Comparison of ENCODE assay signal across 8 cellular contexts in genomic region chr9:136119259-136120118, GRCh38. TPM values are rescaled to one million over a fixed set of nuclear protein-coding genes. Genes with fewer than 3 reads are reported as not detected.
DNase-seq lines count a peak whose midpoint lies in the region; ATAC-seq and TF ChIP-seq lines count a peak whose summit lies in the region.

No MANE protein-coding gene starts in this region.

- 0 out of 2 replicates have a peak, but pooled peaks cover 12% of the 10 kb centered on the region for H3K4me1 ChIP-seq in PC-9 (replicated peaks; ENCODE audit: insufficient read depth)
- H3K4me1 ChIP-seq in colonic mucosa = peaks cover 16% of the 10 kb centered on the region
- peaks cover 30% of the 10 kb centered on the region for H3K4me1 ChIP-seq in lower lobe of right lung
- H3K4me1 ChIP-seq in tibial artery = peaks cover 0 to 43% (median 24%) of the 10 kb centered on the region in 4 donors

- peak overlapping the region; percentile 72 for H2AFZ ChIP-seq in PC-9

- peaks cover 13% of the 10 kb centered on the region for H4K20me1 ChIP-seq in PC-9 (ENCODE audit: insufficient read depth)

- H3K9me2 ChIP-seq in PC-9 (ENCODE audit: insufficient read depth) = no peaks in the 10 kb centered on the region

- ATAC-seq in GM21717 (IDR thresholded peaks at IDR 0.05; ENCODE audit: unreplicated experiment) (peak; percentile 9), lower lobe of right lung (peak in 1 of 2 donors; percentile 1)

- CTCF ChIA-PET in PC-9 (lab: Charles Lee) = no interaction called here

- H3K9me3 ChIP-seq in PC-9 (ENCODE audit: insufficient read depth, low read depth) (no peaks in the 10 kb centered on the region), colonic mucosa (no peaks in the 10 kb centered on the region), lower lobe of right lung (no peaks in the 10 kb centered on the region), tibial artery (no peaks in the 10 kb centered on the region)

- peak overlapping the region; percentile 99 for H3K4me2 ChIP-seq in PC-9

- intact Hi-C loops in PC-9 (cut with micrococcal nuclease; ENCODE audit: unreplicated experiment) (loop anchor here (2.0 to 5.0 kb wide), 7 partner anchors 32 to 517 kb away; partner anchors contain the start of gene SEC16A), colonic mucosa (cut with DNase I) (no loop called here), lower lobe of right lung (cut with DNase I) (no loop called here), tibial artery (cut with DNase I; ENCODE audit: low total_unique reads) (loop anchor here (1.0 to 5.0 kb wide), 2 partner anchors 32 to 253 kb away; no protein-coding TSS in a partner anchor)

- H3K27ac ChIP-seq in C4-2B (peak overlapping the region; percentile 98), PC-9 (peak overlapping the region; percentile 39), colonic mucosa (peak overlapping the region; percentile 91), lower lobe of right lung (peak overlapping the region; percentile 95), tibial artery (peak overlapping the region; percentile 96 to 98)

- H3K27me3 ChIP-seq in PC-9 (ENCODE audit: insufficient read depth, low read depth) (peaks cover 3% of the 10 kb centered on the region; the same call in 1 of the 2 replicates), colonic mucosa (peaks cover 3% of the 10 kb centered on the region), lower lobe of right lung (ENCODE audit: low read depth) (peaks cover 4% of the 10 kb centered on the region), tibial artery (peaks cover 0 to 7% of the 10 kb centered on the region in 2 donors)

- peaks cover 6% of the 10 kb centered on the region; the same call in 1 of the 2 replicates for H3F3A ChIP-seq in PC-9 (ENCODE audit: insufficient read depth, low read depth)

- peaks cover 31% of the 10 kb centered on the region for H3K79me2 ChIP-seq in PC-9 (ENCODE audit: low read depth)

- peak overlapping the region; percentile 42 to 74 for H3K9ac ChIP-seq in colonic mucosa (ENCODE audit: low read depth in 2 of 2, low read length in 2 of 2)

- no peaks in the 10 kb centered on the region for H3K36me3 ChIP-seq in PC-9 (ENCODE audit: low read depth)
- H3K36me3 ChIP-seq in colonic mucosa = no peaks in the 10 kb centered on the region
- H3K36me3 ChIP-seq in lower lobe of right lung = peaks cover 18% of the 10 kb centered on the region
- peaks cover 0 to 27% (median 19%) of the 10 kb centered on the region in 3 donors for H3K36me3 ChIP-seq in tibial artery

- BruUV-seq in PC-9 (replicated peaks; lab: Mats Ljungman, UMichigan) = TSS peak; percentile 88

- peak overlapping the region; percentile 93 for H3K4me3 ChIP-seq in PC-9
- peak overlapping the region; percentile 83 for H3K4me3 ChIP-seq in colonic mucosa
- peak overlapping the region; percentile 93 for H3K4me3 ChIP-seq in lower lobe of right lung
- H3K4me3 ChIP-seq in tibial artery = peak overlapping the region; percentile 74 to 97

- POLR2A ChIA-PET in PC-9 (lab: Charles Lee; ENCODE audit: unreplicated experiment) = interaction anchor here (0.7 to 0.9 kb wide), 2 partner anchors 14 to 212 kb away, joined by 4 read pairs; partner anchors contain the start of gene CAMSAP1

- no peak for TF ChIP-seq CTCF in C4-2B (conservative IDR thresholded peaks at IDR 0.05)
- TF ChIP-seq CTCF in PC-9 (conservative IDR thresholded peaks at IDR 0.05) = no peak
- TF ChIP-seq CTCF in colonic mucosa (IDR thresholded peaks at IDR 0.05) = no peak
- no peak for TF ChIP-seq CTCF in lower lobe of right lung (IDR thresholded peaks at IDR 0.05)
- TF ChIP-seq CTCF in tibial artery (IDR thresholded peaks at IDR 0.05) = no peak

- DNase-seq in PC-9 (peak in 1 of 2 experiments; percentile 68), colonic mucosa (peak; percentile 51), lower lobe of right lung (no peak), tibial artery (peak in 1 of 2 donors; percentile 76), iPS-NIHi11 (ENCODE audit: low spot score) (no peak), NCI-H345 treated with DMSO at 0.1 percent for 48 hours (lab: John Stamatoyannopoulos, UW; ENCODE audit: unreplicated experiment) (no peak)

RNA-seq across cellular contexts. Expression of gene TMEM250, which starts 0.8 kb away (rescaled TPM):
- total RNA-seq in PC-9 (2021) = 73.8 and 75.3 TPM in 2 replicates
- 10 to 100 TPM; 40.9 to 67.2 TPM for total RNA-seq in colonic mucosa
- 31.2 TPM for total RNA-seq in lower lobe of right lung

RNA-seq across cellular contexts. Expression of gene NACC2, which starts 24.4 kb away (rescaled TPM):
- 22.4 and 23.8 TPM in 2 replicates for total RNA-seq in PC-9 (2021)
- 10 to 100 TPM; 20.3 to 21.0 TPM for total RNA-seq in colonic mucosa
- 27.0 TPM for total RNA-seq in lower lobe of right lung

Comparison
In these comparisons a context has a peak if more than half of its experiments do, and no peak if none do; other contexts are left out.
1. H3K27ac ChIP-seq: peak in every context shown above with its lines; median percentile 98 in C4-2B; 97 in tibial artery; 95 in lower lobe of right lung; 91 in colonic mucosa; 39 in PC-9.
2. intact Hi-C loops: an anchor here in PC-9 (2.0 to 5.0 kb wide) and tibial artery (1.0 to 5.0 kb wide); none called in colonic mucosa and lower lobe of right lung.